Comparison of ENCODE assay signal across 1 cellular context in the genomic region with DNA sequence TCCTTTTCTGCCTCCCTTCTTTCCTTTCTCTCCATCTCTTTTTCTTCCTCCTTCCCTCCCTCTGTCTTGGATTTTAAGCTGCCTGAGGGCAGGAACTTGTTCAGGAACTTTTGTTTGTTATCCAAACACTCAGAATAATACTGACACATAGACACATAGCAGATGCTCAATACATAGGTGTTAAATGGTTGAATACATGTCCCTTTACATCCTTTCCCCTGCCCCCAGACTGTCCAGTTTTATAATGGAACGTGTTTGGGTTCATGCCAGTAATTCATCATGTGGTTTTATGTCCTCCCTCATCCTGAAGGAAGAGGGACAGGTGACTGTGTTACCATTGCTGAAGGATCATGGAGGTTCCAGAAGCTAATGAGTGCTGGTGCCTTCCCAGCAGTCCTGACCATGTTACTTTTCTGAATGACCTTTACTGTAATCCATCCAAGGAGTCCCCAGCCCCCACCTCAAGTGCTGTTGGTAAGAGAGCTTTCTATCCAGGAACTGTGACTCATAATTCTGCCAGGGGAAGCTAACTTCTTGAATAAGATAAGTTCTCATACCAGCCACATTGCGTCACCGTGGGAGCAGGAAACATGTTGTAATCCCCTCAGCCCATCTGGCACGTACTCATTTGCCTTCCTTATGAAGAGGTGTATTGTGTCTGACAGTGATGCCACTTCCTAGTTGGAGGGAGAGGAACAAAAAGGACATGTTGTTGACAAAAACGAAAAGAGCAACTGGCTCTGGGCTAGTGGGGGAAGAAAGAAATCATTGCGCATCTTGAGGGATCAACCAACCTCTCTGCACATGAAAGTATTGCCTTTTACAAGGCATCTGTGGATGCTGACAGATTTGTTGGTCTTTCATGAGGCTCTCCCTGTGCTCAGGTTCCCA.
TF ChIP-seq lines count a peak whose summit lies in the region.

No MANE protein-coding gene starts in this region.

TF ChIP-seq in HepG2, 621 proteins besides CTCF, POLR2A, EP300 and RAD21 (continued from another document):
- TF ChIP-seq, protein P1, sequence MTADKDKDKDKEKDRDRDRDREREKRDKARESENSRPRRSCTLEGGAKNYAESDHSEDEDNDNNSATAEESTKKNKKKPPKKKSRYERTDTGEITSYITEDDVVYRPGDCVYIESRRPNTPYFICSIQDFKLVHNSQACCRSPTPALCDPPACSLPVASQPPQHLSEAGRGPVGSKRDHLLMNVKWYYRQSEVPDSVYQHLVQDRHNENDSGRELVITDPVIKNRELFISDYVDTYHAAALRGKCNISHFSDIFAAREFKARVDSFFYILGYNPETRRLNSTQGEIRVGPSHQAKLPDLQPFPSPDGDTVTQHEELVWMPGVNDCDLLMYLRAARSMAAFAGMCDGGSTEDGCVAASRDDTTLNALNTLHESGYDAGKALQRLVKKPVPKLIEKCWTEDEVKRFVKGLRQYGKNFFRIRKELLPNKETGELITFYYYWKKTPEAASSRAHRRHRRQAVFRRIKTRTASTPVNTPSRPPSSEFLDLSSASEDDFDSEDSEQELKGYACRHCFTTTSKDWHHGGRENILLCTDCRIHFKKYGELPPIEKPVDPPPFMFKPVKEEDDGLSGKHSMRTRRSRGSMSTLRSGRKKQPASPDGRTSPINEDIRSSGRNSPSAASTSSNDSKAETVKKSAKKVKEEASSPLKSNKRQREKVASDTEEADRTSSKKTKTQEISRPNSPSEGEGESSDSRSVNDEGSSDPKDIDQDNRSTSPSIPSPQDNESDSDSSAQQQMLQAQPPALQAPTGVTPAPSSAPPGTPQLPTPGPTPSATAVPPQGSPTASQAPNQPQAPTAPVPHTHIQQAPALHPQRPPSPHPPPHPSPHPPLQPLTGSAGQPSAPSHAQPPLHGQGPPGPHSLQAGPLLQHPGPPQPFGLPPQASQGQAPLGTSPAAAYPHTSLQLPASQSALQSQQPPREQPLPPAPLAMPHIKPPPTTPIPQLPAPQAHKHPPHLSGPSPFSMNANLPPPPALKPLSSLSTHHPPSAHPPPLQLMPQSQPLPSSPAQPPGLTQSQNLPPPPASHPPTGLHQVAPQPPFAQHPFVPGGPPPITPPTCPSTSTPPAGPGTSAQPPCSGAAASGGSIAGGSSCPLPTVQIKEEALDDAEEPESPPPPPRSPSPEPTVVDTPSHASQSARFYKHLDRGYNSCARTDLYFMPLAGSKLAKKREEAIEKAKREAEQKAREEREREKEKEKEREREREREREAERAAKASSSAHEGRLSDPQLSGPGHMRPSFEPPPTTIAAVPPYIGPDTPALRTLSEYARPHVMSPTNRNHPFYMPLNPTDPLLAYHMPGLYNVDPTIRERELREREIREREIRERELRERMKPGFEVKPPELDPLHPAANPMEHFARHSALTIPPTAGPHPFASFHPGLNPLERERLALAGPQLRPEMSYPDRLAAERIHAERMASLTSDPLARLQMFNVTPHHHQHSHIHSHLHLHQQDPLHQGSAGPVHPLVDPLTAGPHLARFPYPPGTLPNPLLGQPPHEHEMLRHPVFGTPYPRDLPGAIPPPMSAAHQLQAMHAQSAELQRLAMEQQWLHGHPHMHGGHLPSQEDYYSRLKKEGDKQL (CRISPR knock-in tag; IDR thresholded peaks at IDR 0.05; ENCODE audit: low read depth) = peak; percentile 61; the same call in 1 of the 2 replicates
- TF ChIP-seq MTF1 (CRISPR knock-in tag; IDR thresholded peaks at IDR 0.05) = no peak
- TF ChIP-seq ZNF674 (CRISPR knock-in tag; IDR thresholded peaks at IDR 0.05; ENCODE audit: low read depth) = no peak
- TF ChIP-seq SNAI1 (CRISPR knock-in tag; IDR thresholded peaks at IDR 0.05; ENCODE audit: borderline replicate concordance) = no peak
- peak; percentile 90; the same call in 1 of the 2 replicates for TF ChIP-seq CBX5 (CRISPR knock-in tag; IDR thresholded peaks at IDR 0.05; ENCODE audit: borderline replicate concordance)
- TF ChIP-seq MXI1 (IDR thresholded peaks at IDR 0.05; ENCODE audit: borderline replicate concordance, low read depth, low read length) = peak; percentile 54; the same call in 1 of the 3 replicates
- TF ChIP-seq RFX3 (CRISPR knock-in tag; IDR thresholded peaks at IDR 0.05) = peak; percentile 18; the same call in 1 of the 2 replicates
- peak; percentile 90 for TF ChIP-seq ZNF331 (CRISPR knock-in tag; IDR thresholded peaks at IDR 0.05)
- no peak for TF ChIP-seq EEA1 (CRISPR knock-in tag; IDR thresholded peaks at IDR 0.05; ENCODE audit: borderline replicate concordance)
